ENCODE assay signal across 30 cellular contexts in genomic region chr13:109436841-109437240, GRCh38.
"Had no signal": no experiment of that assay in that cellular context is flagged by ENCODE, and none has a peak within 500 bp of the region (broad histone marks: within the 10 kb centered on the region; RNA-seq: fewer than 3 reads in every experiment).

No MANE protein-coding gene starts in this region.

- H3K27me3 ChIP-seq: cardiac muscle cell, MG63, Peyer's patch had no signal

- H3K36me3 ChIP-seq: cardiac muscle cell, MG63, Peyer's patch, WERI-Rb-1 had no signal

- H3K27ac ChIP-seq: cardiac muscle cell, Peyer's patch, WERI-Rb-1 had no signal

- H3K9me3 ChIP-seq: MG63, Peyer's patch had no signal

- DNase-seq: activated CD4-positive, alpha-beta memory T cell treated with anti-CD3 and anti-CD28 coated beads, Interleukin-2, amount 10 ng/mL, durations not matched to agents 7 days and 5 days; activated CD4-positive, alpha-beta T cell treated with anti-CD3 and anti-CD28 coated beads for 1 hour; activated CD4-positive, alpha-beta T cell treated with anti-CD3 and anti-CD28 coated beads for 48 hours; activated CD4-positive, CD25-positive, alpha-beta regulatory T cell; activated CD8-positive, alpha-beta memory T cell treated with anti-CD3 and anti-CD28 coated beads for 24 hours; activated CD8-positive, alpha-beta memory T cell treated with anti-CD3 and anti-CD28 coated beads, Interleukin-2, amount 10 ng/mL, durations not matched to agents 7 days and 5 days; activated CD8-positive, alpha-beta memory T cell treated with anti-CD3 and anti-CD28 coated beads, Interleukin-2, amount 50 U/mL, for 48 hours; activated effector memory CD4-positive, alpha-beta T cell treated with Interleukin-2 at 50 U/mL for 16 hours; activated naive CD4-positive, alpha-beta T cell treated with anti-CD3 and anti-CD28 coated beads, Interleukin-2, amount 10 ng/mL, durations not matched to agents 7 days and 5 days; activated naive CD8-positive, alpha-beta T cell treated with anti-CD3 and anti-CD28 coated beads, Interleukin-2, amount 50 U/mL, for 24 hours; activated T-cell treated with anti-CD3 and anti-CD28 coated beads, Interleukin-2, amount 50 U/mL, for 48 hours; anterior cingulate cortex; MG63; NCI-H1105; NCI-H1436; NCI-H1694 treated with DMSO at 0.1 percent for 48 hours; NCI-H2029; NCI-H345; NCI-H524 treated with DMSO at 0.1 percent for 48 hours; PC-3; Peyer's patch; RPMI8226; SIG-M5; SW 1271; T-helper 1 cell; T-helper 2 cell; T1000; WERI-Rb-1 had no signal

- H3K4me3 ChIP-seq: cardiac muscle cell, MG63, Peyer's patch had no signal

- H3K4me1 ChIP-seq: Peyer's patch had no signal

- ATAC-seq: activated CD8-positive, alpha-beta memory T cell treated with anti-CD3 and anti-CD28 coated beads, Interleukin-2, amount 10 ng/mL, durations not matched to agents 7 days and 5 days; activated naive CD8-positive, alpha-beta T cell treated with anti-CD3 and anti-CD28 coated beads, Interleukin-2, amount 50 U/mL, for 24 hours; PC-3; Right ventricle myocardium inferior had no signal
